25 cellular contexts compared by ENCODE assay signal in the genomic region with DNA sequence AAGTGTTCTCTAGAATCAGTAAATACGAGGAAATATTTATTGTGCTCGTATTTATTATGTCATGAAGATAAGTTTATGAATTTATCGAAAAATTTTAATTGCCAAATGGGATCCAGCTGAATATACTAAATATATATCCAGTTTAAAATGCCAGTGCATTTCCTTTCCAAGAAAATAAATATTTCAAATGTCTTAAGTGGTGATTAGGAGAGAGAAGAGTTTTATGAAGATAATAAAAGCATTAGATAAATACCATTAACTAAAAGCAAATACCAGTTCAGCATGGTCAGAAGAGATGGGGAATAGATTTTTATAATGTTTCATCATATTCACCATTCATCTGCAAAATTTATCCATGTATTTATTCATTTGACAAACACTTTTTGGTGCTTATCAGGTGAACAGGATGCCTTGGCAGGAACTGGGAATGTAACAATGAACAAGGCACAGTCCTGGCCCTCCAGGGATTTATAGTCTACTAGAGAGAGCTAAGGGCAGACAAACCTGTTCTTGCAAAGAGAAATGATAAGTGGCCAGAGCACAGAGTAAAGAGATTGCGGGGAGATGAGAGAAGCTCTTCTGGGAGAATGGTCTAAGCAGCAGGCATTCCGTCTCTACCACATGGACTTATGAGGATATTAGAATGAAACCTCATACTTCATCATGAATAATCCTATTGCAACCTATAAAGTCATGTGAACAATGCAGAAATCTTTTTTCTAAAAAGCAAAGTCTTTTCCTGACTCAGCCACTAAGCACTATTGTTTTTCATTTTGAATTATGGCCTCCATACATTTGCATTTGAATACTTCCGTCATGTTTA.
"Had no signal": no experiment of that assay in that cellular context is flagged by ENCODE, and none has a peak within 500 bp of the region (broad histone marks: within the 10 kb centered on the region; RNA-seq: fewer than 3 reads in every experiment).

No MANE protein-coding gene starts in this region.

- ATAC-seq: activated CD4-positive, alpha-beta T cell treated with anti-CD3 and anti-CD28 coated beads for 36 hours; heart left ventricle; left lung; natural killer cell; psoas muscle had no signal

- H3K4me3 ChIP-seq: adrenal gland, coronary artery, heart left ventricle, left lung, psoas muscle, right atrium auricular region, spleen, testis, vagina had no signal

- H3K27ac Mint-ChIP-seq: activated B cell treated with CpG ODN at 0.5 μM for 24 hours; activated CD4-positive, alpha-beta T cell treated with anti-CD3 and anti-CD28 coated beads for 36 hours; activated naive CD8-positive, alpha-beta T cell; activated T-cell treated with anti-CD3 and anti-CD28 coated beads, Interleukin-2, amount 50 U/mL, for 24 hours; activated T-helper 2 cell treated with anti-CD3 and anti-CD28 coated beads, Interferon-gamma antibody, Interleukin-2, Interleukin-4, amounts not matched to agents 10 μg/mL and 5 μg/mL and 100 μg/mL, durations not matched to agents 14 hours and 24 hours and 36 hours; natural killer cell; type B pancreatic cell had no signal

- H3K4me1 Mint-ChIP-seq: activated CD4-positive, alpha-beta T cell treated with anti-CD3 and anti-CD28 coated beads for 36 hours; central memory CD8-positive, alpha-beta T cell; natural killer cell had no signal

- DNase-seq: activated B cell treated with CpG ODN at 0.5 μM for 24 hours; activated CD4-positive, alpha-beta T cell treated with anti-CD3 and anti-CD28 coated beads for 36 hours; activated CD4-positive, alpha-beta T cell treated with anti-CD3 and anti-CD28 coated beads, Interleukin-2, amount 50 U/mL, for 4 hours; activated CD8-positive, alpha-beta memory T cell treated with anti-CD3 and anti-CD28 coated beads for 24 hours; activated CD8-positive, alpha-beta memory T cell treated with anti-CD3 and anti-CD28 coated beads, Interleukin-2, amount 50 U/mL, for 4 hours; activated naive CD4-positive, alpha-beta T cell; activated T-cell treated with anti-CD3 and anti-CD28 coated beads, Interleukin-2, amount 50 U/mL, for 24 hours; adrenal gland; heart left ventricle; kidney glomerular epithelial cell; left lung; midbrain; natural killer cell; psoas muscle; spleen; stimulated activated CD4-positive, alpha-beta T cell treated with anti-CD3 and anti-CD28 coated beads, Interleukin-4, amount 100 ng/mL, for 1 hour; stimulated activated naive CD4-positive, alpha-beta T cell; testis had no signal

- H3K36me3 ChIP-seq: left lung, right atrium auricular region, vagina had no signal

- H3K27ac ChIP-seq: adrenal gland, coronary artery, heart left ventricle, left lung, psoas muscle, right atrium auricular region, spleen, testis, vagina had no signal

- H3K4me3 Mint-ChIP-seq: activated B cell treated with CpG ODN at 0.5 μM for 24 hours; activated CD4-positive, alpha-beta T cell treated with anti-CD3 and anti-CD28 coated beads for 36 hours; activated naive CD8-positive, alpha-beta T cell; activated T-cell treated with anti-CD3 and anti-CD28 coated beads, Interleukin-2, amount 50 U/mL, for 24 hours; central memory CD8-positive, alpha-beta T cell; natural killer cell; type B pancreatic cell had no signal

- H3K9me3 Mint-ChIP-seq: activated B cell treated with CpG ODN at 0.5 μM for 24 hours; activated T-cell treated with anti-CD3 and anti-CD28 coated beads, Interleukin-2, amount 50 U/mL, for 24 hours; activated T-helper 2 cell treated with anti-CD3 and anti-CD28 coated beads, Interferon-gamma antibody, Interleukin-2, Interleukin-4, amounts not matched to agents 10 μg/mL and 5 μg/mL and 100 μg/mL, durations not matched to agents 14 hours and 24 hours and 36 hours; central memory CD8-positive, alpha-beta T cell; natural killer cell; type B pancreatic cell had no signal

- H3K27me3 ChIP-seq: adrenal gland, heart left ventricle, left lung, right atrium auricular region, spleen, testis, vagina had no signal

- H3K36me3 Mint-ChIP-seq: activated naive CD8-positive, alpha-beta T cell; natural killer cell; type B pancreatic cell had no signal

- H3K27me3 Mint-ChIP-seq: activated B cell treated with CpG ODN at 0.5 μM for 24 hours; activated CD4-positive, alpha-beta T cell treated with anti-CD3 and anti-CD28 coated beads for 36 hours; activated naive CD8-positive, alpha-beta T cell; activated T-cell treated with anti-CD3 and anti-CD28 coated beads, Interleukin-2, amount 50 U/mL, for 24 hours; central memory CD8-positive, alpha-beta T cell; type B pancreatic cell had no signal

- H3K4me1 ChIP-seq: adrenal gland, heart left ventricle, left lung, psoas muscle, right atrium auricular region, spleen, testis, vagina had no signal
